ENCODE assay signal across 16 cellular contexts in genomic region chr7:12716722-12717121, GRCh38. TPM values are rescaled to one million over a fixed set of nuclear protein-coding genes. Genes with fewer than 3 reads are reported as not detected.
A peak's percentile ranks its signal among the peaks of the same experiment; 100 is the strongest.
DNase-seq lines count a peak whose midpoint lies in the region; ATAC-seq and TF ChIP-seq lines count a peak whose summit lies in the region.
"Had no signal": no experiment of that assay in that cellular context is flagged by ENCODE, and none has a peak within 500 bp of the region (broad histone marks: within the 10 kb centered on the region; RNA-seq: fewer than 3 reads in every experiment).

No MANE protein-coding gene starts in this region.

- POLR2A ChIA-PET in activated CD4-positive, alpha-beta T cell treated with anti-CD3 and anti-CD28 coated beads, Interleukin-2, amount 10 ng/mL, durations not matched to agents 7 days and 5 days (lab: Charles Lee), result no interaction called here
- POLR2A ChIA-PET in activated CD4-positive, alpha-beta T cell treated with anti-CD3 and anti-CD28 coated beads for 36 hours (lab: Charles Lee), result no interaction called here

- DNase-seq in activated CD4-positive, alpha-beta T cell treated with anti-CD3 and anti-CD28 coated beads, Interleukin-2, amount 10 ng/mL, durations not matched to agents 7 days and 5 days, result no peak
- no peak for DNase-seq in activated CD4-positive, alpha-beta T cell treated with anti-CD3 and anti-CD28 coated beads for 36 hours
- no peak for DNase-seq in chondrocyte (ENCODE audit: low spot score)
- peak; percentile 4 for DNase-seq in neural progenitor cell (ENCODE audit: low spot score)
- no peak for DNase-seq in upper lobe of right lung
- DNase-seq in stimulated activated CD4-positive, alpha-beta T cell treated with anti-CD3 and anti-CD28 coated beads, Interleukin-4, amount 100 ng/mL, for 1 hour, result no peak
- no peak for DNase-seq in DMS114 treated with DMSO at 0.1 percent for 48 hours (lab: John Stamatoyannopoulos, UW; ENCODE audit: unreplicated experiment)
- no peak for DNase-seq in Ammon's horn (ENCODE audit: low spot score)
- DNase-seq: activated CD8-positive, alpha-beta memory T cell treated with anti-CD3 and anti-CD28 coated beads, Interleukin-2, amount 50 U/mL, for 4 hours; activated naive CD4-positive, alpha-beta T cell treated with anti-CD3 and anti-CD28 coated beads, Interleukin-2, amount 50 U/mL, for 16 hours; Calu3; Karpas-422; mesendoderm; PC-9; posterior cingulate gyrus; stimulated activated CD4-positive, alpha-beta T cell treated with anti-CD3 and anti-CD28 coated beads, Interleukin-2, amount 100 ng/mL, for 24 hours had no signal

- no peak overlapping the region for H2AFZ ChIP-seq in neural progenitor cell (replicated peaks)
- H2AFZ ChIP-seq: PC-9 had no signal

- no peaks in the 10 kb centered on the region for H3K27me3 Mint-ChIP-seq in activated CD4-positive, alpha-beta T cell treated with anti-CD3 and anti-CD28 coated beads, Interleukin-2, amount 10 ng/mL, durations not matched to agents 7 days and 5 days
- H3K27me3 Mint-ChIP-seq in activated CD4-positive, alpha-beta T cell treated with anti-CD3 and anti-CD28 coated beads for 36 hours, result no peaks in the 10 kb centered on the region
- H3K27me3 Mint-ChIP-seq in chondrocyte (ENCODE audit: low read depth) (no peaks in the 10 kb centered on the region), neural progenitor cell (ENCODE audit: insufficient read depth, low read depth) (peaks cover 2% of the 10 kb centered on the region)

- H3K4me1 ChIP-seq in neural progenitor cell (peaks cover 48% of the 10 kb centered on the region), upper lobe of right lung (peaks cover 30% of the 10 kb centered on the region)

- peaks cover 41% of the 10 kb centered on the region for H3F3A ChIP-seq in neural progenitor cell (ENCODE audit: low read depth)

- no peak for ATAC-seq in activated CD4-positive, alpha-beta T cell treated with anti-CD3 and anti-CD28 coated beads for 36 hours
- ATAC-seq in upper lobe of right lung, result no peak

- H3K36me3 Mint-ChIP-seq in activated CD4-positive, alpha-beta T cell treated with anti-CD3 and anti-CD28 coated beads, Interleukin-2, amount 10 ng/mL, durations not matched to agents 7 days and 5 days (ENCODE audit: low read depth), result no peaks in the 10 kb centered on the region
- no peaks in the 10 kb centered on the region for H3K36me3 Mint-ChIP-seq in activated CD4-positive, alpha-beta T cell treated with anti-CD3 and anti-CD28 coated beads for 36 hours (ENCODE audit: low read depth)
- H3K36me3 Mint-ChIP-seq in chondrocyte (ENCODE audit: low read depth), result no peaks in the 10 kb centered on the region
- H3K36me3 Mint-ChIP-seq in neural progenitor cell, result no peaks in the 10 kb centered on the region

- no peaks in the 10 kb centered on the region for H3K27me3 ChIP-seq in neural progenitor cell
- no peaks in the 10 kb centered on the region for H3K27me3 ChIP-seq in upper lobe of right lung

- no peaks in the 10 kb centered on the region for H3K36me3 ChIP-seq in neural progenitor cell
- no peaks in the 10 kb centered on the region for H3K36me3 ChIP-seq in upper lobe of right lung

- H3K27ac ChIP-seq in neural progenitor cell (peak overlapping the region; percentile 77), upper lobe of right lung (peak overlapping the region; percentile 82)
- H3K27ac ChIP-seq: PC-9 had no signal

- H3K9me3 ChIP-seq in neural progenitor cell (ENCODE audit: low read depth) (no peaks in the 10 kb centered on the region), upper lobe of right lung (no peaks in the 10 kb centered on the region)

- H3K4me1 Mint-ChIP-seq in activated CD4-positive, alpha-beta T cell treated with anti-CD3 and anti-CD28 coated beads, Interleukin-2, amount 10 ng/mL, durations not matched to agents 7 days and 5 days, result peaks cover 36% of the 10 kb centered on the region
- H3K4me1 Mint-ChIP-seq in activated CD4-positive, alpha-beta T cell treated with anti-CD3 and anti-CD28 coated beads for 36 hours, result peaks cover 25% of the 10 kb centered on the region
- H3K4me1 Mint-ChIP-seq in chondrocyte (ENCODE audit: low read depth), result peaks cover 47% of the 10 kb centered on the region
- peaks cover 56% of the 10 kb centered on the region for H3K4me1 Mint-ChIP-seq in neural progenitor cell

- no peaks in the 10 kb centered on the region for H4K20me1 ChIP-seq in neural progenitor cell (ENCODE audit: low read depth)

- H3K79me2 ChIP-seq in neural progenitor cell (ENCODE audit: low read depth), result no peaks in the 10 kb centered on the region

- no peak overlapping the region for H3K9ac ChIP-seq in neural progenitor cell

- peak overlapping the region; percentile 76 for H3K4me2 ChIP-seq in neural progenitor cell
- H3K4me2 ChIP-seq: PC-9 had no signal

- no peak overlapping the region for H3K4me3 ChIP-seq in neural progenitor cell
- no peak overlapping the region for H3K4me3 ChIP-seq in upper lobe of right lung
- H3K4me3 ChIP-seq: PC-9 had no signal

- no peak for TF ChIP-seq CTCF in chondrocyte (IDR thresholded peaks at IDR 0.05)
- TF ChIP-seq CTCF in neural progenitor cell (IDR thresholded peaks at IDR 0.05), result no peak
- no peak for TF ChIP-seq CTCF in upper lobe of right lung (IDR thresholded peaks at IDR 0.05)

- CTCF ChIA-PET in activated CD4-positive, alpha-beta T cell treated with anti-CD3 and anti-CD28 coated beads, Interleukin-2, amount 10 ng/mL, durations not matched to agents 7 days and 5 days (lab: Charles Lee), result interaction anchor here (1.8 to 6.0 kb wide), 3 partner anchors 9 to 30 kb away, joined by 5 to 45 read pairs (median 6); partner anchors contain the start of gene ARL4A
- CTCF ChIA-PET in activated CD4-positive, alpha-beta T cell treated with anti-CD3 and anti-CD28 coated beads for 36 hours (lab: Charles Lee), result interaction anchor here (1.2 kb wide), 1 partner anchor 30 kb away, joined by 5 read pairs; no protein-coding TSS in a partner anchor

- no peaks in the 10 kb centered on the region for H3K9me3 Mint-ChIP-seq in activated CD4-positive, alpha-beta T cell treated with anti-CD3 and anti-CD28 coated beads, Interleukin-2, amount 10 ng/mL, durations not matched to agents 7 days and 5 days
- no peaks in the 10 kb centered on the region for H3K9me3 Mint-ChIP-seq in activated CD4-positive, alpha-beta T cell treated with anti-CD3 and anti-CD28 coated beads for 36 hours (ENCODE audit: low read depth)
- H3K9me3 Mint-ChIP-seq in chondrocyte (ENCODE audit: low read depth) (no peaks in the 10 kb centered on the region), neural progenitor cell (peaks cover 11% of the 10 kb centered on the region)

- peak overlapping the region; percentile 41 for H3K27ac Mint-ChIP-seq in activated CD4-positive, alpha-beta T cell treated with anti-CD3 and anti-CD28 coated beads, Interleukin-2, amount 10 ng/mL, durations not matched to agents 7 days and 5 days
- H3K27ac Mint-ChIP-seq in activated CD4-positive, alpha-beta T cell treated with anti-CD3 and anti-CD28 coated beads for 36 hours, result no peak overlapping the region
- H3K27ac Mint-ChIP-seq in chondrocyte (ENCODE audit: unreplicated experiment), result peak overlapping the region; percentile 96
- peak overlapping the region; percentile 95 for H3K27ac Mint-ChIP-seq in neural progenitor cell

- H3K4me3 Mint-ChIP-seq in activated CD4-positive, alpha-beta T cell treated with anti-CD3 and anti-CD28 coated beads, Interleukin-2, amount 10 ng/mL, durations not matched to agents 7 days and 5 days, result no peak overlapping the region
- H3K4me3 Mint-ChIP-seq in activated CD4-positive, alpha-beta T cell treated with anti-CD3 and anti-CD28 coated beads for 36 hours, result no peak overlapping the region
- H3K4me3 Mint-ChIP-seq in chondrocyte (ENCODE audit: unreplicated experiment) (no peak overlapping the region), neural progenitor cell (peak overlapping the region; percentile 80)

- intact Hi-C loops in activated CD4-positive, alpha-beta T cell treated with anti-CD3 and anti-CD28 coated beads for 36 hours (cut with DNase I, micrococcal nuclease), result no loop called here
- intact Hi-C loops in upper lobe of right lung (cut with DNase I), result no loop called here

RNA-seq across cellular contexts. Expression of gene ARL4A, which starts 29.3 kb away (rescaled TPM):
- 10 to 100 TPM; 13.9 to 14.9 TPM for total RNA-seq in activated CD4-positive, alpha-beta T cell treated with anti-CD3 and anti-CD28 coated beads, Interleukin-2, amount 10 ng/mL, durations not matched to agents 7 days and 5 days
- total RNA-seq in activated CD4-positive, alpha-beta T cell treated with anti-CD3 and anti-CD28 coated beads for 36 hours, result 10 to 100 TPM in 1 of 2 experiments, 1 to 10 TPM in 1; 7.5 to 10.4 TPM
- total RNA-seq in chondrocyte, result 12.7 to 15.3 TPM (median 14.9 TPM) in 3 replicates
- 36.4 and 43.5 TPM in 2 replicates for total RNA-seq in neural progenitor cell (ENCODE audit: low replicate concordance)
- total RNA-seq in upper lobe of right lung, result 35.6 TPM
